23 cellular contexts compared by ENCODE assay signal in genomic region chr16:24493859-24494258, GRCh38.
DNase-seq lines count a peak whose midpoint lies in the region; FAIRE-seq lines count a peak whose summit lies in the region.
"Had no signal": no experiment of that assay in that cellular context is flagged by ENCODE, and none has a peak within 500 bp of the region (broad histone marks: within the 10 kb centered on the region; RNA-seq: fewer than 3 reads in every experiment).

No MANE protein-coding gene starts in this region.

- no peak for FAIRE-seq in HTR-8/SVneo (lab: Jason Lieb, UNC)
- FAIRE-seq: astrocyte, D721Med, GM12892, kidney had no signal

- intact Hi-C loops in head of caudate nucleus (cut with DNase I) = loop anchor here (10.0 kb wide), 1 partner anchor 239 kb away; the partner anchor contains the start of gene CACNG3

- DNase-seq in ELF-1 (ENCODE audit: low read depth, low spot score) (peak; percentile 27), HTR-8/SVneo (ENCODE audit: insufficient read length, low spot score) (peak; percentile 26), SW480 (ENCODE audit: low spot score) (peak; percentile 13), head of caudate nucleus (peak in 39 of 42 donors; percentile 22 to 89 (median 57)), cerebellar cortex (ENCODE audit: low spot score) (no peak), GDM1 (lab: John Stamatoyannopoulos, UW) (no peak), iPS-NIHi7 (ENCODE audit: extremely low spot score) (no peak)
- DNase-seq in activated naive CD4-positive, alpha-beta T cell (lab: John Stamatoyannopoulos, UW) = no peak
- DNase-seq: activated CD4-positive, alpha-beta T cell treated with anti-CD3 and anti-CD28 coated beads for 4 hours; activated gamma-delta T cell; activated T-cell treated with anti-CD3 and anti-CD28 coated beads, Interleukin-2, amount 50 U/mL, for 24 hours; glutamatergic neuron; H7; kidney; naive thymus-derived CD8-positive, alpha-beta T cell; NCI-H1930; NCI-H345; NCI-H748 treated with DMSO at 0.1 percent for 48 hours; stimulated activated CD4-positive, alpha-beta T cell treated with anti-CD3 and anti-CD28 coated beads, Interleukin-15, amount 100 ng/mL, for 24 hours; stimulated activated naive B cell treated with anti-CD40 and anti-IgM and Interleukin-4, amounts not matched to agents 10 μg/mL and 1 μg/mL and 100 μg/mL, for 72 hours had no signal

Comparison
In these comparisons a context has a peak if more than half of its experiments do, and no peak if none do; other contexts are left out.
1. DNase-seq: peak in ELF-1 (single experiment), HTR-8/SVneo (single experiment), SW480 (single experiment) and head of caudate nucleus (39 of 42); none in activated naive CD4-positive, alpha-beta T cell (0 of 4), cerebellar cortex (single experiment), GDM1 (single experiment) and iPS-NIHi7 (single experiment).